ENCODE assay signal across 1 cellular context in the genomic region with DNA sequence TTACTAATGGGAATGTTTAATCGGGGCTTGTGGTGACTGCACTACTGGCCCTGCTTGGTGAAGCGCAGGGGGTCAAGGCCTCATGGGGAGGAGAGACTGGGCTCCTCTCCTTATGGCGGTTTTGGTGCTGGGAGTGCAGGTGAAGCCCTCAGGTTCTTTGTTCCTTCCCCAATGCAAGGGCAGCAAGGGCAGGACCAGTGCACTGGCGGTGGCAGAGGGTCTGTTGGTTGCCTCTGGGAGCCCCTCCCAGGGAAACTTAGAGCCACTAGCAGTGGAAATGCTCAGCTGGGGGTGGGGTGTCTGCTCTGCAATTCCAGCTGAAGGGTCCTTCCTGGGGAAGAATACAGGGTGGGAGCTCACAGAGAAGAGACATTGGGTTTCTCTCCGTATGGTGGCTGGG.
TF ChIP-seq lines count a peak whose summit lies in the region.

No MANE protein-coding gene starts in this region.

TF ChIP-seq in GM23338, 12 proteins besides CTCF, POLR2A, EP300 and RAD21 (continued from another document):
- TF ChIP-seq, protein P1, sequence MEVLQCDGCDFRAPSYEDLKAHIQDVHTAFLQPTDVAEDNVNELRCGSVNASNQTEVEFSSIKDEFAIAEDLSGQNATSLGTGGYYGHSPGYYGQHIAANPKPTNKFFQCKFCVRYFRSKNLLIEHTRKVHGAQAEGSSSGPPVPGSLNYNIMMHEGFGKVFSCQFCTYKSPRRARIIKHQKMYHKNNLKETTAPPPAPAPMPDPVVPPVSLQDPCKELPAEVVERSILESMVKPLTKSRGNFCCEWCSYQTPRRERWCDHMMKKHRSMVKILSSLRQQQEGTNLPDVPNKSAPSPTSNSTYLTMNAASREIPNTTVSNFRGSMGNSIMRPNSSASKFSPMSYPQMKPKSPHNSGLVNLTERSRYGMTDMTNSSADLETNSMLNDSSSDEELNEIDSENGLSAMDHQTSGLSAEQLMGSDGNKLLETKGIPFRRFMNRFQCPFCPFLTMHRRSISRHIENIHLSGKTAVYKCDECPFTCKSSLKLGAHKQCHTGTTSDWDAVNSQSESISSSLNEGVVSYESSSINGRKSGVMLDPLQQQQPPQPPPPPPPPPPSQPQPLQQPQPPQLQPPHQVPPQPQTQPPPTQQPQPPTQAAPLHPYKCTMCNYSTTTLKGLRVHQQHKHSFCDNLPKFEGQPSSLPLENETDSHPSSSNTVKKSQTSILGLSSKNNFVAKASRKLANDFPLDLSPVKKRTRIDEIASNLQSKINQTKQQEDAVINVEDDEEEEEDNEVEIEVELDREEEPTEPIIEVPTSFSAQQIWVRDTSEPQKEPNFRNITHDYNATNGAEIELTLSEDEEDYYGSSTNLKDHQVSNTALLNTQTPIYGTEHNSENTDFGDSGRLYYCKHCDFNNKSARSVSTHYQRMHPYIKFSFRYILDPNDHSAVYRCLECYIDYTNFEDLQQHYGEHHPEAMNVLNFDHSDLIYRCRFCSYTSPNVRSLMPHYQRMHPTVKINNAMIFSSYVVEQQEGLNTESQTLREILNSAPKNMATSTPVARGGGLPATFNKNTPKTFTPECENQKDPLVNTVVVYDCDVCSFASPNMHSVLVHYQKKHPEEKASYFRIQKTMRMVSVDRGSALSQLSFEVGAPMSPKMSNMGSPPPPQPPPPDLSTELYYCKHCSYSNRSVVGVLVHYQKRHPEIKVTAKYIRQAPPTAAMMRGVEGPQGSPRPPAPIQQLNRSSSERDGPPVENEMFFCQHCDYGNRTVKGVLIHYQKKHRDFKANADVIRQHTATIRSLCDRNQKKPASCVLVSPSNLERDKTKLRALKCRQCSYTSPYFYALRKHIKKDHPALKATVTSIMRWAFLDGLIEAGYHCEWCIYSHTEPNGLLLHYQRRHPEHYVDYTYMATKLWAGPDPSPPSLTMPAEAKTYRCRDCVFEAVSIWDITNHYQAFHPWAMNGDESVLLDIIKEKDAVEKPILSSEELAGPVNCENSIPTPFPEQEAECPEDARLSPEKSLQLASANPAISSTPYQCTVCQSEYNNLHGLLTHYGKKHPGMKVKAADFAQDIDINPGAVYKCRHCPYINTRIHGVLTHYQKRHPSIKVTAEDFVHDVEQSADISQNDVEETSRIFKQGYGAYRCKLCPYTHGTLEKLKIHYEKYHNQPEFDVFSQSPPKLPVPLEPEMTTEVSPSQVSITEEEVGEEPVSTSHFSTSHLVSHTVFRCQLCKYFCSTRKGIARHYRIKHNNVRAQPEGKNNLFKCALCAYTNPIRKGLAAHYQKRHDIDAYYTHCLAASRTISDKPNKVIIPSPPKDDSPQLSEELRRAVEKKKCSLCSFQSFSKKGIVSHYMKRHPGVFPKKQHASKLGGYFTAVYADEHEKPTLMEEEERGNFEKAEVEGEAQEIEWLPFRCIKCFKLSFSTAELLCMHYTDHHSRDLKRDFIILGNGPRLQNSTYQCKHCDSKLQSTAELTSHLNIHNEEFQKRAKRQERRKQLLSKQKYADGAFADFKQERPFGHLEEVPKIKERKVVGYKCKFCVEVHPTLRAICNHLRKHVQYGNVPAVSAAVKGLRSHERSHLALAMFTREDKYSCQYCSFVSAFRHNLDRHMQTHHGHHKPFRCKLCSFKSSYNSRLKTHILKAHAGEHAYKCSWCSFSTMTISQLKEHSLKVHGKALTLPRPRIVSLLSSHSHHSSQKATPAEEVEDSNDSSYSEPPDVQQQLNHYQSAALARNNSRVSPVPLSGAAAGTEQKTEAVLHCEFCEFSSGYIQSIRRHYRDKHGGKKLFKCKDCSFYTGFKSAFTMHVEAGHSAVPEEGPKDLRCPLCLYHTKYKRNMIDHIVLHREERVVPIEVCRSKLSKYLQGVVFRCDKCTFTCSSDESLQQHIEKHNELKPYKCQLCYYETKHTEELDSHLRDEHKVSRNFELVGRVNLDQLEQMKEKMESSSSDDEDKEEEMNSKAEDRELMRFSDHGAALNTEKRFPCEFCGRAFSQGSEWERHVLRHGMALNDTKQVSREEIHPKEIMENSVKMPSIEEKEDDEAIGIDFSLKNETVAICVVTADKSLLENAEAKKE (CRISPR knock-in tag; IDR thresholded peaks at IDR 0.05): no peak
- TF ChIP-seq CREB1 (CRISPR knock-in tag; IDR thresholded peaks at IDR 0.05; ENCODE audit: low read depth) (no peak), STAT1 (IDR thresholded peaks at IDR 0.05; ENCODE audit: unreplicated experiment) (no peak)
